ENCODE assay signal across 8 cellular contexts in the genomic region with DNA sequence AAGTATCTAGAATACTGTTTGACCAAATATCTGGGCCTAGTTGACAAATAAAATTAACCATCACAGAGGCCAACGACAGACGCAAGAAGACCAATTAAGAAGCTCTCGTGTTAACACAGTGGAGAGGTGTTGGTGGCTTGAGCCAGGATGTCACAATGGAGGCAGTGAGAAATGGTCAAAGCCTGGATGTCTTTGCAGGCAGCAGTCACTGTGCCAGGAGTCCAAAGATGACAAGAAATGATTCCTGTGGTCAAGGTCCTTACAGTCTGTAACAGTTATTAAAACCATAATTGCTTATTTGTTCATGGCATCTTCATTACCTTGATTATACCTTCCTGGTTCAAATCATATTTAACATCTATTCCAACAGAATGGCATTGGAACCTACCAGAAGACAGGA.
"Had no signal": no experiment of that assay in that cellular context is flagged by ENCODE, and none has a peak within 500 bp of the region (broad histone marks: within the 10 kb centered on the region; RNA-seq: fewer than 3 reads in every experiment).

No MANE protein-coding gene starts in this region.

- H3K27ac ChIP-seq: GM23248, HL-60 had no signal

- H3K9ac ChIP-seq: GM23248 had no signal

- H3K4me3 ChIP-seq: GM23248, K562 had no signal

- ATAC-seq: HepG2, K562 had no signal

- H2AFZ ChIP-seq: GM23248 had no signal

- DNase-seq: GM23248, GOT3, H7, HCEC 1CT, KG1 had no signal
